ENCODE assay signal across 26 cellular contexts in the genomic region with DNA sequence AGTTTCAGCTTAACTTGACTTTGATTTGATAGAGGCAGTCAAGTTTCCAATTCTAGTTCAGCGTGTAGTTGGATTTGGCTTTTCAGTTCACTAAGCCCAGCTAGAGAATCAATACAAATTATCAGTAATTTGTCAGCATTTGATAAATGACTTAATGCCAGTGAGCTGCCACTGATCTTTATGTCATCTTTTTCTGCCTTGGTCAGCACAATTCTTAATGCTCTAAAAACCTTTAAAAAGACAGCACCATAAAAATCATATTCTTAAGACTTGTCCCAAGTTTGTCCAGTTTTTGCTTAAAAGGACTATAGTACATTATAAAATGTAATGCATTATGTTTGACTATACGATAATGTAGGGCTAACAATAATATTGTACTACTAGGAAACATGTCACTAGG.
"Had no signal": no experiment of that assay in that cellular context is flagged by ENCODE, and none has a peak within 500 bp of the region (broad histone marks: within the 10 kb centered on the region; RNA-seq: fewer than 3 reads in every experiment).

No MANE protein-coding gene starts in this region.

- H3K27ac Mint-ChIP-seq: immature natural killer cell; mesothelial cell of epicardium; naive B cell; natural killer cell; neural progenitor cell; progenitor cell of endocrine pancreas; stimulated activated effector memory CD8-positive, alpha-beta T cell treated with anti-CD3 and anti-CD28 coated beads, Interleukin-12 subunit alpha, Interleukin-12 subunit beta, amount 100 ng/mL, for 72 hours; stimulated activated naive CD8-positive, alpha-beta T cell treated with anti-CD3 and anti-CD28 coated beads, Interleukin-15, Interleukin-2, amounts not matched to agents 100 ng/mL and 50 ng/mL, for 24 hours had no signal

- H3K4me1 Mint-ChIP-seq: immature natural killer cell; natural killer cell; nephron progenitor cell; stimulated activated effector memory CD8-positive, alpha-beta T cell treated with anti-CD3 and anti-CD28 coated beads, Interleukin-12 subunit alpha, Interleukin-12 subunit beta, amount 100 ng/mL, for 72 hours had no signal

- H3K36me3 ChIP-seq: left lung, neural progenitor cell, ovary, right atrium auricular region, spleen, suprapubic skin, thoracic aorta, tibial artery, upper lobe of right lung had no signal

- H3K4me1 ChIP-seq: left lung, neural progenitor cell, right atrium auricular region, spleen, tibial artery, upper lobe of right lung had no signal

- H3K27ac ChIP-seq: left lung, neural progenitor cell, ovary, right atrium auricular region, skin epidermis, spleen, suprapubic skin, thoracic aorta, tibial artery, upper lobe of right lung had no signal

- H3K9me3 ChIP-seq: left lung, ovary, right atrium auricular region, spleen, suprapubic skin, thoracic aorta, tibial artery, upper lobe of right lung had no signal

- H3K9me3 Mint-ChIP-seq: mesothelial cell of epicardium; naive B cell; nephron progenitor cell; neural progenitor cell; stimulated activated naive CD8-positive, alpha-beta T cell treated with anti-CD3 and anti-CD28 coated beads, Interleukin-15, Interleukin-2, amounts not matched to agents 100 ng/mL and 50 ng/mL, for 24 hours had no signal

- ATAC-seq: left colon; left lung; natural killer cell; sciatic nerve; stimulated activated effector memory CD8-positive, alpha-beta T cell treated with anti-CD3 and anti-CD28 coated beads, Interleukin-12 subunit alpha, Interleukin-12 subunit beta, amount 100 ng/mL, for 72 hours; upper lobe of right lung had no signal

- DNase-seq: hypothalamus; immature natural killer cell; kidney; left colon; left lung; mesendoderm; naive B cell; natural killer cell; nephron progenitor cell; ovary; spleen; stimulated activated CD4-positive, alpha-beta T cell treated with anti-CD3 and anti-CD28 coated beads, Interleukin-4, amount 100 ng/mL, for 24 hours; stimulated activated naive CD4-positive, alpha-beta T cell; tibial artery; trophoblast cell; upper lobe of right lung had no signal

- H3K27me3 Mint-ChIP-seq: naive B cell; progenitor cell of endocrine pancreas; stimulated activated naive CD8-positive, alpha-beta T cell treated with anti-CD3 and anti-CD28 coated beads, Interleukin-15, Interleukin-2, amounts not matched to agents 100 ng/mL and 50 ng/mL, for 24 hours had no signal

- H3K9ac ChIP-seq: neural progenitor cell had no signal

- H3K4me3 ChIP-seq: left lung, neural progenitor cell, ovary, right atrium auricular region, skin epidermis, spleen, suprapubic skin, thoracic aorta, tibial artery, upper lobe of right lung had no signal

- H3K4me2 ChIP-seq: neural progenitor cell had no signal

- H3K36me3 Mint-ChIP-seq: mesothelial cell of epicardium; naive B cell; neural progenitor cell; stimulated activated effector memory CD8-positive, alpha-beta T cell treated with anti-CD3 and anti-CD28 coated beads, Interleukin-12 subunit alpha, Interleukin-12 subunit beta, amount 100 ng/mL, for 72 hours had no signal

- H2AFZ ChIP-seq: neural progenitor cell had no signal

- H3K4me3 Mint-ChIP-seq: immature natural killer cell; mesothelial cell of epicardium; naive B cell; natural killer cell; nephron progenitor cell; neural progenitor cell; stimulated activated effector memory CD8-positive, alpha-beta T cell treated with anti-CD3 and anti-CD28 coated beads, Interleukin-12 subunit alpha, Interleukin-12 subunit beta, amount 100 ng/mL, for 72 hours; stimulated activated naive CD8-positive, alpha-beta T cell treated with anti-CD3 and anti-CD28 coated beads, Interleukin-15, Interleukin-2, amounts not matched to agents 100 ng/mL and 50 ng/mL, for 24 hours had no signal

- H3K27me3 ChIP-seq: left lung, neural progenitor cell, ovary, right atrium auricular region, spleen, suprapubic skin, tibial artery, upper lobe of right lung had no signal
